8 cellular contexts compared by ENCODE assay signal in the genomic region with DNA sequence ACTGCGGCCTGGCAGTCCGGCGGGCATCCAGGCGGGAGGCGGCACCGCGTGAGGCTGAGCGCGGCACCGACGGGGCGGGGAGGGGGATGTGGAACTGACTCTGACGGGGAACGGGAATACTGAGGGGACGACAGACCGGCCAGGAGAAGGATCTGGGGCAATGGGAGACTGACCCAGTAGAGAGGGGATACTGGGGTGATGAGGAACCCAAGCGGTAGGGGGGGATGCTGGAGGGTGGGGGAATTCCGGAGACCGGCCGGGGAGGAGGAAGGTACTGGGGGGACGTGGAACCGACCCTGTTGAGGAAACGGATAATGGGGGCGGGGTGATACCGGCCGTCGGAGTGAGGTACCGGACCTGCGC. TPM values are rescaled to one million over a fixed set of nuclear protein-coding genes. Genes with fewer than 3 reads are reported as not detected.
DNase-seq lines count a peak whose midpoint lies in the region; ATAC-seq, FAIRE-seq and TF ChIP-seq lines count a peak whose summit lies in the region.

No MANE protein-coding gene starts in this region.

- TF ChIP-seq RAD21 in A549 (conservative IDR thresholded peaks at IDR 0.05 in 1 of 2, IDR thresholded peaks at IDR 0.05 in 1 of 2): no peak

- TF ChIP-seq CTCF in A549 (IDR thresholded peaks at IDR 0.05): no peak
- TF ChIP-seq CTCF in MM.1S (IDR thresholded peaks at IDR 0.05; ENCODE audit: low read length): no peak

- ATAC-seq in A549 (peak in 1 of 2 experiments; percentile 50; a peak in 4 of 6 replicates), GM19351 (IDR thresholded peaks at IDR 0.05; ENCODE audit: unreplicated experiment) (peak; percentile 25), GM18520 (IDR thresholded peaks at IDR 0.05; ENCODE audit: unreplicated experiment) (no peak)
- ATAC-seq in activated naive CD8-positive, alpha-beta T cell treated with anti-CD3 and anti-CD28 coated beads, Interleukin-2, amount 10 ng/mL, durations not matched to agents 7 days and 5 days (ENCODE audit: low read depth): peak; percentile 1

- no peaks in the 10 kb centered on the region for H3K27me3 ChIP-seq in MM.1S (replicated peaks; ENCODE audit: insufficient read depth, low read length)
- H3K27me3 ChIP-seq in iPS DF 6.9 (ENCODE audit: control insufficient read depth, insufficient read depth, low read length): no peaks in the 10 kb centered on the region
- H3K27me3 ChIP-seq in small intestine (ENCODE audit: control insufficient read depth in 2 of 2, insufficient read depth in 2 of 2, low read length in 2 of 2): no peaks in the 10 kb centered on the region

- no peaks in the 10 kb centered on the region for H3K9me3 Mint-ChIP-seq in activated naive CD8-positive, alpha-beta T cell treated with anti-CD3 and anti-CD28 coated beads, Interleukin-2, amount 10 ng/mL, durations not matched to agents 7 days and 5 days

- peak overlapping the region; percentile 91 for H3K4me2 ChIP-seq in A549
- peak overlapping the region; percentile 84 for H3K4me2 ChIP-seq in MM.1S (ENCODE audit: low read depth, low read length)

- H3K79me2 ChIP-seq in MM.1S (ENCODE audit: low read length): peaks cover 64% of the 10 kb centered on the region

- no peaks in the 10 kb centered on the region for H3K9me2 ChIP-seq in MM.1S (replicated peaks; ENCODE audit: insufficient read depth, low read length)

- peaks cover 9% of the 10 kb centered on the region for H3F3A ChIP-seq in MM.1S (ENCODE audit: insufficient read depth, low read length)

- peak overlapping the region; percentile 82 for H3K9ac ChIP-seq in MM.1S (ENCODE audit: low read length)

- H3K27ac Mint-ChIP-seq in activated naive CD8-positive, alpha-beta T cell treated with anti-CD3 and anti-CD28 coated beads, Interleukin-2, amount 10 ng/mL, durations not matched to agents 7 days and 5 days: peak overlapping the region; percentile 75

- no peaks in the 10 kb centered on the region for H3K9me3 ChIP-seq in A549
- H3K9me3 ChIP-seq in MM.1S (replicated peaks; ENCODE audit: insufficient read depth, low read length): no peaks in the 10 kb centered on the region
- no peaks in the 10 kb centered on the region for H3K9me3 ChIP-seq in iPS DF 6.9 (ENCODE audit: control insufficient read depth, insufficient read depth, low read length)
- no peaks in the 10 kb centered on the region for H3K9me3 ChIP-seq in small intestine (ENCODE audit: control insufficient read depth, low read depth)

- 2% methylated on average over 13 of the region's 29 CpGs for WGBS in A549 (ENCODE audit: missing lambda C conversion rate)
- WGBS in iPS DF 6.9 (ENCODE audit: insufficient coverage, insufficient read length): no CpG with 5 or more reads among the region's 29 CpGs
- WGBS in small intestine, 3 donors: 0 to 1% (median 1%) methylated on average over 22 to 29 of the region's 29 CpGs

- peak overlapping the region; percentile 78 to 93 for H3K27ac ChIP-seq in A549
- H3K27ac ChIP-seq in MM.1S (ENCODE audit: low read length): peak overlapping the region; percentile 62; the same call in 1 of the 2 replicates
- H3K27ac ChIP-seq in iPS DF 6.9 (ENCODE audit: low read length): no peak overlapping the region
- peak overlapping the region; percentile 34 to 81 for H3K27ac ChIP-seq in small intestine (ENCODE audit: low read depth in 1 of 2, low read length in 1 of 2)

- H3K27me3 Mint-ChIP-seq in activated naive CD8-positive, alpha-beta T cell treated with anti-CD3 and anti-CD28 coated beads, Interleukin-2, amount 10 ng/mL, durations not matched to agents 7 days and 5 days: no peaks in the 10 kb centered on the region

- peak overlapping the region; percentile 89 for H3K4me3 Mint-ChIP-seq in activated naive CD8-positive, alpha-beta T cell treated with anti-CD3 and anti-CD28 coated beads, Interleukin-2, amount 10 ng/mL, durations not matched to agents 7 days and 5 days

- peaks cover 15% of the 10 kb centered on the region for H3K4me1 ChIP-seq in A549
- H3K4me1 ChIP-seq in MM.1S (ENCODE audit: low read length): peaks cover 7% of the 10 kb centered on the region
- 0 out of 2 replicates have a peak, but pooled peaks cover 2% of the 10 kb centered on the region for H3K4me1 ChIP-seq in iPS DF 6.9 (ENCODE audit: control insufficient read depth, insufficient read depth, low read length)
- H3K4me1 ChIP-seq in small intestine (ENCODE audit: control insufficient read depth in 2 of 2, insufficient read depth in 1 of 2, low read depth in 1 of 2, low read length in 1 of 2): peaks cover 0 to 3% of the 10 kb centered on the region in 2 donors

- H3K4me1 Mint-ChIP-seq in activated naive CD8-positive, alpha-beta T cell treated with anti-CD3 and anti-CD28 coated beads, Interleukin-2, amount 10 ng/mL, durations not matched to agents 7 days and 5 days: peaks cover 37% of the 10 kb centered on the region

- peak in 1 of 2 experiments; percentile 28 for DNase-seq in A549 (ENCODE audit: low read depth in 1 of 2, low spot score in 1 of 2)
- peak; percentile 10 for DNase-seq in MM.1S
- peak; percentile 59 for DNase-seq in activated naive CD8-positive, alpha-beta T cell treated with anti-CD3 and anti-CD28 coated beads, Interleukin-2, amount 10 ng/mL, durations not matched to agents 7 days and 5 days
- DNase-seq in iPS DF 6.9 (ENCODE audit: low read depth, low spot score): no peak
- peak; percentile 29 for DNase-seq in small intestine
- no peak for DNase-seq in 8988T

- no peak for TF ChIP-seq POLR2A in A549 (IDR thresholded peaks at IDR 0.05; ENCODE audit: low read length)

- H3K4me3 ChIP-seq in A549 (peak overlapping the region; percentile 76), MM.1S (ENCODE audit: low read length) (peak overlapping the region; percentile 98), iPS DF 6.9 (ENCODE audit: low read length) (peak overlapping the region; percentile 92; the same call in 1 of the 2 replicates), small intestine (ENCODE audit: low read depth in 1 of 2, low read length in 2 of 2) (peak overlapping the region; percentile 73 to 87)

- no peak for FAIRE-seq in A549 (lab: Jason Lieb, UNC)
- FAIRE-seq in small intestine (lab: Jason Lieb, UNC): no peak

- H3K36me3 Mint-ChIP-seq in activated naive CD8-positive, alpha-beta T cell treated with anti-CD3 and anti-CD28 coated beads, Interleukin-2, amount 10 ng/mL, durations not matched to agents 7 days and 5 days: peaks cover 10% of the 10 kb centered on the region

- H3K36me3 ChIP-seq in MM.1S (replicated peaks; ENCODE audit: insufficient read depth, low read length): no peaks in the 10 kb centered on the region; the same call in 1 of the 2 replicates
- H3K36me3 ChIP-seq in iPS DF 6.9 (ENCODE audit: control insufficient read depth, insufficient read depth, low read length): peaks cover 2% of the 10 kb centered on the region; the same call in 1 of the 2 replicates
- no peaks in the 10 kb centered on the region for H3K36me3 ChIP-seq in small intestine (ENCODE audit: control insufficient read depth in 2 of 2, insufficient read depth in 2 of 2, low read length in 2 of 2)

- TF ChIP-seq EP300 in A549 (IDR thresholded peaks at IDR 0.05): no peak

- CTCF ChIA-PET in A549 (lab: Yijun Ruan, JAX): interaction anchor here (1.0 kb wide), 2 partner anchors 48 to 53 kb away, joined by 3 read pairs; no protein-coding TSS in a partner anchor

- peak overlapping the region; percentile 85 for H2AFZ ChIP-seq in MM.1S (ENCODE audit: low read length)

- no peaks in the 10 kb centered on the region for H4K20me1 ChIP-seq in MM.1S (ENCODE audit: insufficient read depth, low read length)

- POLR2A ChIA-PET in A549 (lab: Yijun Ruan, JAX): interaction anchor here (1.0 to 1.6 kb wide), 7 partner anchors 10 to 344 kb away, joined by 3 to 12 read pairs (median 7); a partner anchor contains a TSS
- POLR2A ChIA-PET in activated naive CD8-positive, alpha-beta T cell treated with anti-CD3 and anti-CD28 coated beads, Interleukin-2, amount 10 ng/mL, durations not matched to agents 7 days and 5 days (lab: Charles Lee): interaction anchor here (0.6 to 2.0 kb wide), 9 partner anchors 10 to 2000 kb away, joined by 3 to 17 read pairs (median 4); a partner anchor contains a TSS

TF ChIP-seq in A549, 52 proteins besides CTCF, POLR2A, EP300 and RAD21 (continues in another document):
- no peak for TF ChIP-seq POLR2AphosphoS2 (conservative IDR thresholded peaks at IDR 0.05; ENCODE audit: low read length)
- TF ChIP-seq ZSCAN20 (CRISPR knock-in tag; IDR thresholded peaks at IDR 0.05): no peak
- TF ChIP-seq PHF8 (IDR thresholded peaks at IDR 0.05; ENCODE audit: borderline replicate concordance, low read depth): no peak
- no peak for TF ChIP-seq TFCP2L1 (CRISPR knock-in tag; IDR thresholded peaks at IDR 0.05)
- no peak for TF ChIP-seq HOXB13 (CRISPR knock-in tag; IDR thresholded peaks at IDR 0.05; ENCODE audit: low read depth)
- TF ChIP-seq, protein P1, sequence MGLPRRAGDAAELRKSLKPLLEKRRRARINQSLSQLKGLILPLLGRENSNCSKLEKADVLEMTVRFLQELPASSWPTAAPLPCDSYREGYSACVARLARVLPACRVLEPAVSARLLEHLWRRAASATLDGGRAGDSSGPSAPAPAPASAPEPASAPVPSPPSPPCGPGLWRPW (IDR thresholded peaks at IDR 0.05): no peak
- TF ChIP-seq BHLHE40 (IDR thresholded peaks at IDR 0.05; ENCODE audit: low read depth, low read length): no peak
- TF ChIP-seq RARB (CRISPR knock-in tag; IDR thresholded peaks at IDR 0.05): no peak
- TF ChIP-seq, protein P2, sequence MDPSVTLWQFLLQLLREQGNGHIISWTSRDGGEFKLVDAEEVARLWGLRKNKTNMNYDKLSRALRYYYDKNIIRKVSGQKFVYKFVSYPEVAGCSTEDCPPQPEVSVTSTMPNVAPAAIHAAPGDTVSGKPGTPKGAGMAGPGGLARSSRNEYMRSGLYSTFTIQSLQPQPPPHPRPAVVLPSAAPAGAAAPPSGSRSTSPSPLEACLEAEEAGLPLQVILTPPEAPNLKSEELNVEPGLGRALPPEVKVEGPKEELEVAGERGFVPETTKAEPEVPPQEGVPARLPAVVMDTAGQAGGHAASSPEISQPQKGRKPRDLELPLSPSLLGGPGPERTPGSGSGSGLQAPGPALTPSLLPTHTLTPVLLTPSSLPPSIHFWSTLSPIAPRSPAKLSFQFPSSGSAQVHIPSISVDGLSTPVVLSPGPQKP (IDR thresholded peaks at IDR 0.05; ENCODE audit: low read depth, low read length): no peak
- TF ChIP-seq GATA3 (IDR thresholded peaks at IDR 0.05; ENCODE audit: borderline replicate concordance): no peak

RNA-seq across cellular contexts. Expression of a gene that starts 0.4 kb away (rescaled TPM):
- 20.0 and 22.7 TPM in 2 replicates for polyA plus RNA-seq in A549 (2011; rRNA removed)
- 19.5 and 21.5 TPM in 2 replicates for polyA plus RNA-seq in A549 (2012; cell fraction: cytosol; rRNA removed)
- 25.9 and 30.9 TPM in 2 replicates for polyA plus RNA-seq in A549 (2012; cell fraction: nucleus; rRNA removed)
- 9.3 to 12.2 TPM (median 12.0 TPM) in 3 replicates for polyA plus RNA-seq in A549 (2017; fragmentation: RNase III; extraction: RNeasy Plus Mini Kit Qiagen cat#74134 plus additional on column Dnase treatment)
- 23.6 and 44.5 TPM in 2 replicates for polyA minus RNA-seq in A549 (2011; rRNA and poly(A)+ RNA removed)
- 1 to 10 TPM; 9.4 to 9.7 TPM for total RNA-seq in activated naive CD8-positive, alpha-beta T cell treated with anti-CD3 and anti-CD28 coated beads, Interleukin-2, amount 10 ng/mL, durations not matched to agents 7 days and 5 days
- 1 to 10 TPM; 3.0 to 5.4 (median 4.0) TPM for polyA plus RNA-seq in small intestine

Comparison
In these comparisons a context has a peak if more than half of its experiments do, and no peak if none do; other contexts are left out.
1. DNase-seq: peak in MM.1S (single experiment), activated naive CD8-positive, alpha-beta T cell treated with anti-CD3 and anti-CD28 coated beads, Interleukin-2, amount 10 ng/mL, durations not matched to agents 7 days and 5 days (single experiment) and small intestine (single experiment); none in iPS DF 6.9 (single experiment) and 8988T (single experiment).
2. Peak in every context shown above with its lines, with median percentiles within 50 percentile points of each other: H3K4me3 ChIP-seq.